1 cellular context compared by ENCODE assay signal in the genomic region with DNA sequence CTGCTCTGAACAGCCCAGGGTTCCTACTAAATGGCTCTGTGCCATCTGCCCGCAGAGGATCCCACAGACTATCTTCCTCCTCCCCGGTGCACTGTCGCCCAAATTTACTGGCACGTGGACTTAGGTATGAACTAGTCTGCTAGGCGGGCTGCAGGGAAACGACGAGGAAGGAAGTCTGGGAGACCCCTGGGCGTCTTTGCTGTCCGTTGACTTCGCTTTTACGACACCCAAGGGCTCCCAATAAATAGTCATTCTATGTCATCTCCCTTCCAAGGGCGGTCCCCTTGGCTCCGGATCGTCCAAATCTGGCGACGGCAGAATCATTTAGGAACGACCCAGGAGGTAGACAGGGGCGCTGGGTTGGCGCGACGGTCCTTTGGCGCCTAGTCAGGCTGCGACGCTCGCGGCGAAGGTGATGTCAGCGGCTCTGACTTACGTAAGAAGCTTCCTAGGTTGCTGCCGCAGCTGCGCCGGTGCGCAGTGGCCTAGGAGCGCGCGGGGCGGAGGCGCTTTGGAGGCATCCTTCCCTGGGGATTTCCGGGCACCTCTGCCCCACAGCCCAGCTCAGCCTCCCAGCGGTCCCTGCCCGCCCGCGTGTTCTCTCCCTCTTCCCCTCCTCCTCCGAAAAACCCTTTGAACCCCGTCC.
A peak's percentile ranks its signal among the peaks of the same experiment; 100 is the strongest.
TF ChIP-seq lines count a peak whose summit lies in the region.

No MANE protein-coding gene starts in this region.

TF ChIP-seq in HEK293, 187 proteins besides CTCF, POLR2A, EP300 and RAD21 (continued from another document):
- TF ChIP-seq, protein P1, sequence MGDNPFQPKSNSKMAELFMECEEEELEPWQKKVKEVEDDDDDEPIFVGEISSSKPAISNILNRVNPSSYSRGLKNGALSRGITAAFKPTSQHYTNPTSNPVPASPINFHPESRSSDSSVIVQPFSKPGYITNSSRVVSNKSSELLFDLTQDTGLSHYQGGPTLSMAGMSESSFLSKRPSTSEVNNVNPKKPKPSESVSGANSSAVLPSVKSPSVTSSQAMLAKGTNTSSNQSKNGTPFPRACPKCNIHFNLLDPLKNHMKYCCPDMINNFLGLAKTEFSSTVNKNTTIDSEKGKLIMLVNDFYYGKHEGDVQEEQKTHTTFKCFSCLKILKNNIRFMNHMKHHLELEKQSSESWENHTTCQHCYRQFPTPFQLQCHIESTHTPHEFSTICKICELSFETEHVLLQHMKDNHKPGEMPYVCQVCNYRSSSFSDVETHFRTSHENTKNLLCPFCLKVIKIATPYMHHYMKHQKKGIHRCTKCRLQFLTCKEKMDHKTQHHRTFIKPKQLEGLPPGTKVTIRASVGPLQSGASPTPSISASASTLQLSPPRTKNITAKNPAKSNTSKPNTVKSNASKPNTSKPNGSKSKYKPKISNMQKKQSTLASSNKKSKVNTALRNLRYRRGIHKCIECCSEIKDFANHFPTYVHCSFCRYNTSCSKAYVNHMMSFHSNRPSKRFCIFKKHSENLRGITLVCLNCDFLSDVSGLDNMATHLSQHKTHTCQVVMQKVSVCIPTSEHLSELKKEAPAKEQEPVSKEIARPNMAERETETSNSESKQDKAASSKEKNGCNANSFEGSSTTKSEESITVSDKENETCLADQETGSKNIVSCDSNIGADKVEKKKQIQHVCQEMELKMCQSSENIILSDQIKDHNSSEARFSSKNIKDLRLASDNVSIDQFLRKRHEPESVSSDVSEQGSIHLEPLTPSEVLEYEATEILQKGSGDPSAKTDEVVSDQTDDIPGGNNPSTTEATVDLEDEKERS (tag by site-specific recombination; IDR thresholded peaks at IDR 0.05), result no peak
- TF ChIP-seq ZNF366 (tag by site-specific recombination; conservative IDR thresholded peaks at IDR 0.05) (0 out of 2 replicates have a peak, but pooled peaks have one; percentile 14), ZNF76 (tag by site-specific recombination; IDR thresholded peaks at IDR 0.05; ENCODE audit: borderline replicate concordance, low read depth) (0 out of 2 replicates have a peak, but pooled peaks have one; percentile 11), YY1 (tag by site-specific recombination; IDR thresholded peaks at IDR 0.05) (no peak), IKZF3 (tag by site-specific recombination; IDR thresholded peaks at IDR 0.05) (peak; percentile 36; the same call in 1 of the 2 replicates), ZBTB8A (tag by site-specific recombination; IDR thresholded peaks at IDR 0.05) (peak; percentile 92), ZBTB17 (tag by site-specific recombination; IDR thresholded peaks at IDR 0.05) (0 out of 2 replicates have a peak, but pooled peaks have one; percentile 18), SP2 (tag by site-specific recombination; IDR thresholded peaks at IDR 0.05) (peak; percentile 20; the same call in 1 of the 2 replicates), ZNF629 (tag by site-specific recombination; IDR thresholded peaks at IDR 0.05) (peak; percentile 91), ZNF335 (tag by site-specific recombination; conservative IDR thresholded peaks at IDR 0.05) (peak; percentile 61), OSR2 (tag by site-specific recombination; IDR thresholded peaks at IDR 0.05) (0 out of 2 replicates have a peak, but pooled peaks have one; percentile 32), GLIS1 (tag by site-specific recombination; IDR thresholded peaks at IDR 0.05) (peak; percentile 67), GLIS2 (tag by site-specific recombination; IDR thresholded peaks at IDR 0.05) (peak; percentile 35)
- TF ChIP-seq, protein P2, sequence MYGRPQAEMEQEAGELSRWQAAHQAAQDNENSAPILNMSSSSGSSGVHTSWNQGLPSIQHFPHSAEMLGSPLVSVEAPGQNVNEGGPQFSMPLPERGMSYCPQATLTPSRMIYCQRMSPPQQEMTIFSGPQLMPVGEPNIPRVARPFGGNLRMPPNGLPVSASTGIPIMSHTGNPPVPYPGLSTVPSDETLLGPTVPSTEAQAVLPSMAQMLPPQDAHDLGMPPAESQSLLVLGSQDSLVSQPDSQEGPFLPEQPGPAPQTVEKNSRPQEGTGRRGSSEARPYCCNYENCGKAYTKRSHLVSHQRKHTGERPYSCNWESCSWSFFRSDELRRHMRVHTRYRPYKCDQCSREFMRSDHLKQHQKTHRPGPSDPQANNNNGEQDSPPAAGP (tag by site-specific recombination; IDR thresholded peaks at IDR 0.05), result peak; percentile 38; the same call in 1 of the 2 replicates
- TF ChIP-seq, protein P3, sequence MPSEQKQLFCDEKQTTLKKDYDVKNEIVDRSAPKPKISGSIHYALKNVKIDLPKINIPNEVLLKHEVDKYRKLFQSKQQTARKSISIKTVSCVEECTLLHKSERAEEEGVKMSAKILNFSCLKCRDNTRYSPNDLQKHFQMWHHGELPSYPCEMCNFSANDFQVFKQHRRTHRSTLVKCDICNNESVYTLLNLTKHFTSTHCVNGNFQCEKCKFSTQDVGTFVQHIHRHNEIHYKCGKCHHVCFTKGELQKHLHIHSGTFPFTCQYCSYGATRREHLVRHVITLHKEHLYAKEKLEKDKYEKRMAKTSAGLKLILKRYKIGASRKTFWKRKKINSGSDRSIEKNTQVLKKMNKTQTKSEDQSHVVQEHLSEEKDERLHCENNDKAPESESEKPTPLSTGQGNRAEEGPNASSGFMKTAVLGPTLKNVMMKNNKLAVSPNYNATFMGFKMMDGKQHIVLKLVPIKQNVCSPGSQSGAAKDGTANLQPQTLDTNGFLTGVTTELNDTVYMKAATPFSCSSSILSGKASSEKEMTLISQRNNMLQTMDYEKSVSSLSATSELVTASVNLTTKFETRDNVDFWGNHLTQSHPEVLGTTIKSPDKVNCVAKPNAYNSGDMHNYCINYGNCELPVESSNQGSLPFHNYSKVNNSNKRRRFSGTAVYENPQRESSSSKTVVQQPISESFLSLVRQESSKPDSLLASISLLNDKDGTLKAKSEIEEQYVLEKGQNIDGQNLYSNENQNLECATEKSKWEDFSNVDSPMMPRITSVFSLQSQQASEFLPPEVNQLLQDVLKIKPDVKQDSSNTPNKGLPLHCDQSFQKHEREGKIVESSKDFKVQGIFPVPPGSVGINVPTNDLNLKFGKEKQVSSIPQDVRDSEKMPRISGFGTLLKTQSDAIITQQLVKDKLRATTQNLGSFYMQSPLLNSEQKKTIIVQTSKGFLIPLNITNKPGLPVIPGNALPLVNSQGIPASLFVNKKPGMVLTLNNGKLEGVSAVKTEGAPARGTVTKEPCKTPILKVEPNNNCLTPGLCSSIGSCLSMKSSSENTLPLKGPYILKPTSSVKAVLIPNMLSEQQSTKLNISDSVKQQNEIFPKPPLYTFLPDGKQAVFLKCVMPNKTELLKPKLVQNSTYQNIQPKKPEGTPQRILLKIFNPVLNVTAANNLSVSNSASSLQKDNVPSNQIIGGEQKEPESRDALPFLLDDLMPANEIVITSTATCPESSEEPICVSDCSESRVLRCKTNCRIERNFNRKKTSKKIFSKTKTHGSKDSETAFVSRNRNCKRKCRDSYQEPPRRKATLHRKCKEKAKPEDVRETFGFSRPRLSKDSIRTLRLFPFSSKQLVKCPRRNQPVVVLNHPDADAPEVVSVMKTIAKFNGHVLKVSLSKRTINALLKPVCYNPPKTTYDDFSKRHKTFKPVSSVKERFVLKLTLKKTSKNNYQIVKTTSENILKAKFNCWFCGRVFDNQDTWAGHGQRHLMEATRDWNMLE (tag by site-specific recombination; conservative IDR thresholded peaks at IDR 0.05; ENCODE audit: low read depth), result no peak
- TF ChIP-seq, protein P4, sequence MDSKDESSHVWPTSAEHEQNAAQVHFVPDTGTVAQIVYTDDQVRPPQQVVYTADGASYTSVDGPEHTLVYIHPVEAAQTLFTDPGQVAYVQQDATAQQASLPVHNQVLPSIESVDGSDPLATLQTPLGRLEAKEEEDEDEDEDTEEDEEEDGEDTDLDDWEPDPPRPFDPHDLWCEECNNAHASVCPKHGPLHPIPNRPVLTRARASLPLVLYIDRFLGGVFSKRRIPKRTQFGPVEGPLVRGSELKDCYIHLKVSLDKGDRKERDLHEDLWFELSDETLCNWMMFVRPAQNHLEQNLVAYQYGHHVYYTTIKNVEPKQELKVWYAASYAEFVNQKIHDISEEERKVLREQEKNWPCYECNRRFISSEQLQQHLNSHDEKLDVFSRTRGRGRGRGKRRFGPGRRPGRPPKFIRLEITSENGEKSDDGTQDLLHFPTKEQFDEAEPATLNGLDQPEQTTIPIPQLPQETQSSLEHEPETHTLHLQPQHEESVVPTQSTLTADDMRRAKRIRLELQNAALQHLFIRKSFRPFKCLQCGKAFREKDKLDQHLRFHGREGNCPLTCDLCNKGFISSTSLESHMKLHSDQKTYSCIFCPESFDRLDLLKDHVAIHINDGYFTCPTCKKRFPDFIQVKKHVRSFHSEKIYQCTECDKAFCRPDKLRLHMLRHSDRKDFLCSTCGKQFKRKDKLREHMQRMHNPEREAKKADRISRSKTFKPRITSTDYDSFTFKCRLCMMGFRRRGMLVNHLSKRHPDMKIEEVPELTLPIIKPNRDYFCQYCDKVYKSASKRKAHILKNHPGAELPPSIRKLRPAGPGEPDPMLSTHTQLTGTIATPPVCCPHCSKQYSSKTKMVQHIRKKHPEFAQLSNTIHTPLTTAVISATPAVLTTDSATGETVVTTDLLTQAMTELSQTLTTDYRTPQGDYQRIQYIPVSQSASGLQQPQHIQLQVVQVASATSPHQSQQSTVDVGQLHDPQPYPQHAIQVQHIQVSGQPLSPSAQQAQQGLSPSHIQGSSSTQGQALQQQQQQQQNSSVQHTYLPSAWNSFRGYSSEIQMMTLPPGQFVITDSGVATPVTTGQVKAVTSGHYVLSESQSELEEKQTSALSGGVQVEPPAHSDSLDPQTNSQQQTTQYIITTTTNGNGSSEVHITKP (tag by site-specific recombination; IDR thresholded peaks at IDR 0.05), result peak; percentile 52
- TF ChIP-seq, protein P5, sequence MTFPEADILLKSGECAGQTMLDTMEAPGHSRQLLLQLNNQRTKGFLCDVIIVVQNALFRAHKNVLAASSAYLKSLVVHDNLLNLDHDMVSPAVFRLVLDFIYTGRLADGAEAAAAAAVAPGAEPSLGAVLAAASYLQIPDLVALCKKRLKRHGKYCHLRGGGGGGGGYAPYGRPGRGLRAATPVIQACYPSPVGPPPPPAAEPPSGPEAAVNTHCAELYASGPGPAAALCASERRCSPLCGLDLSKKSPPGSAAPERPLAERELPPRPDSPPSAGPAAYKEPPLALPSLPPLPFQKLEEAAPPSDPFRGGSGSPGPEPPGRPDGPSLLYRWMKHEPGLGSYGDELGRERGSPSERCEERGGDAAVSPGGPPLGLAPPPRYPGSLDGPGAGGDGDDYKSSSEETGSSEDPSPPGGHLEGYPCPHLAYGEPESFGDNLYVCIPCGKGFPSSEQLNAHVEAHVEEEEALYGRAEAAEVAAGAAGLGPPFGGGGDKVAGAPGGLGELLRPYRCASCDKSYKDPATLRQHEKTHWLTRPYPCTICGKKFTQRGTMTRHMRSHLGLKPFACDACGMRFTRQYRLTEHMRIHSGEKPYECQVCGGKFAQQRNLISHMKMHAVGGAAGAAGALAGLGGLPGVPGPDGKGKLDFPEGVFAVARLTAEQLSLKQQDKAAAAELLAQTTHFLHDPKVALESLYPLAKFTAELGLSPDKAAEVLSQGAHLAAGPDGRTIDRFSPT (tag by site-specific recombination; IDR thresholded peaks at IDR 0.05), result peak; percentile 50; the same call in 1 of the 2 replicates
